In the genomic region with DNA sequence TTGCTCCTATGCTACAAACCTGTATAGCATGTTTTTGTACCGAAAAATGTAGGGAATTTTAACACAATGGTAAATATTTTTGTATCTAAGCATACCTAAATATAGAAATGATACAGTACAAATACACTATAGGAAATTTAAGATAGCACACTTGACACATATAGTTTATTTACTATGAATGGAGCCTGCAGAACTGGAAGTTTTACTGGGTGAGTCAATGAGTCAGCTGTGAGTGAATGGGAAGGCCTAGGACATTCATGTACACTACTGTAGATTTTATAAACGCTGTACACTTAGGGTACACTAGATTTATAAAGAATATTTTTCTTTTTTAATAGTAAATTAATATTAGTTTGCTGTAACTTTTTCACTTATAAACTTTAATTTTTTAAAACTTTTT, we compare ENCODE assay signal across 23 cellular contexts.
"Had no signal": no experiment of that assay in that cellular context is flagged by ENCODE, and none has a peak within 500 bp of the region (broad histone marks: within the 10 kb centered on the region; RNA-seq: fewer than 3 reads in every experiment).

No MANE protein-coding gene starts in this region.

- DNase-seq: KBM-7, MG63, NCI-H1092, NCI-H1105 treated with DMSO at 0.1 percent for 48 hours, NCI-H1417 treated with DMSO at 0.1 percent for 48 hours, NCI-H146, NCI-H1694 treated with DMSO at 0.1 percent for 48 hours, NCI-H1930, NCI-H2081, NCI-H2107, NCI-H2171, NCI-H226, NCI-H446, NCI-H510A, NCI-H524 treated with DMSO at 0.1 percent for 48 hours, NCI-H69, NCI-H774, SHP77 treated with DMSO at 0.1 percent for 48 hours, SJCRH30 had no signal

- H3K36me3 ChIP-seq: MG63, SJCRH30 had no signal

- H3K4me3 ChIP-seq: MG63, SJCRH30 had no signal

- ATAC-seq: Panc1, Right ventricle myocardium inferior, SK-N-SH treated with all-trans-retinoic acid at 6 μM for 48 hours had no signal

- H3K27me3 ChIP-seq: MG63, SJCRH30 had no signal

- FAIRE-seq: HTR-8/SVneo had no signal
